ENCODE assay signal across 8 cellular contexts in genomic region chr17:19236351-19237138, GRCh38. TPM values are rescaled to one million over a fixed set of nuclear protein-coding genes. Genes with fewer than 3 reads are reported as not detected.
DNase-seq lines count a peak whose midpoint lies in the region; ATAC-seq, FAIRE-seq and TF ChIP-seq lines count a peak whose summit lies in the region.
"Not testable (repeated sequence)": the region's sequence is repeated elsewhere in the genome, so short reads cannot be mapped to it uniquely, and the experiment has no call there.

No MANE protein-coding gene starts in this region.

- TF ChIP-seq POLR2A in HCT116 (IDR thresholded peaks at IDR 0.05; ENCODE audit: borderline replicate concordance, extremely low read depth, insufficient read depth, insufficient read length); K562 (conservative IDR thresholded peaks at IDR 0.05): not testable (repeated sequence)

- H3K9me2 ChIP-seq in HCT116 (ENCODE audit: insufficient read depth); PC-9 (ENCODE audit: insufficient read depth): not testable (repeated sequence)

- in situ Hi-C loops in K562 (cut with MboI) = not testable (repeated sequence)

- H3K36me3 ChIP-seq in HCT116 (ENCODE audit: control insufficient read depth in 1 of 2, insufficient read depth in 2 of 2, low read length in 2 of 2); PC-9 (ENCODE audit: low read depth); K562 (ENCODE audit: control insufficient read depth, insufficient read depth, low read length): not testable (repeated sequence)

- TF ChIP-seq RAD21 in HCT116 (IDR thresholded peaks at IDR 0.05; ENCODE audit: low read depth); K562 (CRISPR knock-in tag; conservative IDR thresholded peaks at IDR 0.05 in 1 of 2, IDR thresholded peaks at IDR 0.05 in 1 of 2): not testable (repeated sequence)

- H4K20me1 ChIP-seq in HCT116 (ENCODE audit: insufficient read depth); K562 (replicated peaks; ENCODE audit: control insufficient read depth, insufficient read depth, low read length): not testable (repeated sequence)
- H4K20me1 ChIP-seq in PC-9 (ENCODE audit: insufficient read depth) = peaks cover 12% of the 10 kb centered on the region; the same call in 1 of the 2 replicates

- H3K4me3 ChIP-seq in HCT116 (replicated peaks in 1 of 2; ENCODE audit: low read depth in 1 of 2, low read length in 2 of 2) = peak overlapping the region in 1 of 2 experiments; percentile 99; a peak in 1 of 4 replicates
- H3K4me3 ChIP-seq in PC-9 = not testable (repeated sequence)
- H3K4me3 ChIP-seq in K562 = peak overlapping the region; percentile 84

- not testable (repeated sequence) for H3K27me3 ChIP-seq in CD4-positive, alpha-beta T cell (ENCODE audit: control insufficient read depth, insufficient read depth, low read length); HCT116 (ENCODE audit: insufficient read depth, low read length); PC-9 (ENCODE audit: insufficient read depth, low read depth); K562 (ENCODE audit: control insufficient read depth in 2 of 2, insufficient read depth in 2 of 2, low read length in 2 of 2)

- not testable (repeated sequence) for TF ChIP-seq EP300 in K562 (IDR thresholded peaks at IDR 0.05; ENCODE audit: low read length)

- peaks cover 40% of the 10 kb centered on the region for H3K79me2 ChIP-seq in HCT116 (ENCODE audit: insufficient read depth, low read length)
- H3K79me2 ChIP-seq in PC-9 (ENCODE audit: low read depth) = peaks cover 42% of the 10 kb centered on the region
- H3K79me2 ChIP-seq in K562 (ENCODE audit: control insufficient read depth, insufficient read depth, low read length) = peaks cover 23% of the 10 kb centered on the region

- POLR2A ChIA-PET in CD4-positive, alpha-beta T cell (lab: Charles Lee); HCT116 (lab: Charles Lee); PC-9 (lab: Charles Lee; ENCODE audit: unreplicated experiment); K562 (lab: Yijun Ruan, JAX): not testable (repeated sequence)

- H3K27me3 Mint-ChIP-seq in CD4-positive, alpha-beta T cell; stimulated activated memory B cell treated with anti-CD40 and anti-IgM and Interleukin-4, amounts not matched to agents 10 μg/mL and 1 μg/mL and 100 μg/mL, for 72 hours: not testable (repeated sequence)

- not testable (repeated sequence) for H3K27ac ChIP-seq in CD4-positive, alpha-beta T cell (ENCODE audit: low read depth, low read length); HCT116 (ENCODE audit: low read depth, low read length); K562 (ENCODE audit: extremely low read depth, low read depth, low read length)
- peak overlapping the region; percentile 85; the same call in 1 of the 2 replicates for H3K27ac ChIP-seq in PC-9

- FAIRE-seq in K562 (lab: Jason Lieb, UNC) = peak; percentile 32

- RAD21 ChIA-PET in HCT116 (lab: Charles Lee; ENCODE audit: low non-redundant PET in 1 of 2, low total read pairs in 2 of 2, uncharacterized antibody in 2 of 2, unreplicated experiment in 2 of 2) = not testable (repeated sequence)

- ATAC-seq in CD4-positive, alpha-beta T cell (ENCODE audit: poor library complexity) = peak; percentile 78
- ATAC-seq in GM19351 (IDR thresholded peaks at IDR 0.05; ENCODE audit: unreplicated experiment) = peak; percentile 23
- peak; percentile 65 for ATAC-seq in HCT116
- peak; percentile 18 for ATAC-seq in HG03095 (IDR thresholded peaks at IDR 0.05; ENCODE audit: unreplicated experiment)
- peak; percentile 68 for ATAC-seq in K562
- ATAC-seq in left colon = peak; percentile 53
- ATAC-seq in stimulated activated memory B cell treated with anti-CD40 and anti-IgM and Interleukin-4, amounts not matched to agents 10 μg/mL and 1 μg/mL and 100 μg/mL, for 72 hours = peak; percentile 76

- not testable (repeated sequence) for H3K9me3 Mint-ChIP-seq in CD4-positive, alpha-beta T cell; stimulated activated memory B cell treated with anti-CD40 and anti-IgM and Interleukin-4, amounts not matched to agents 10 μg/mL and 1 μg/mL and 100 μg/mL, for 72 hours

- not testable (repeated sequence) for H3K4me3 Mint-ChIP-seq in CD4-positive, alpha-beta T cell; stimulated activated memory B cell treated with anti-CD40 and anti-IgM and Interleukin-4, amounts not matched to agents 10 μg/mL and 1 μg/mL and 100 μg/mL, for 72 hours

- peaks cover 22% of the 10 kb centered on the region for H3F3A ChIP-seq in PC-9 (ENCODE audit: insufficient read depth, low read depth)

- not testable (repeated sequence) for H3K9me3 ChIP-seq in CD4-positive, alpha-beta T cell (ENCODE audit: control insufficient read depth, low read length); HCT116 (ENCODE audit: control insufficient read depth in 1 of 2, insufficient read depth in 1 of 2, low read depth in 1 of 2, low read length in 2 of 2); PC-9 (ENCODE audit: insufficient read depth, low read depth); K562 (replicated peaks; ENCODE audit: control insufficient read depth, insufficient read depth, low read depth, low read length)

- not testable (repeated sequence) for BruUV-seq in HCT116 (replicated peaks; lab: Mats Ljungman, UMichigan); K562 (replicated peaks; lab: Mats Ljungman, UMichigan)
- TSS peak; percentile 80 for BruUV-seq in PC-9 (replicated peaks; lab: Mats Ljungman, UMichigan)

- no CpG with 5 or more reads among the region's 32 CpGs for WGBS in K562 (ENCODE audit: insufficient coverage, low coverage, missing lambda C conversion rate)

- not testable (repeated sequence) for H3K4me1 Mint-ChIP-seq in CD4-positive, alpha-beta T cell (ENCODE audit: low read depth)
- peaks cover 21% of the 10 kb centered on the region for H3K4me1 Mint-ChIP-seq in stimulated activated memory B cell treated with anti-CD40 and anti-IgM and Interleukin-4, amounts not matched to agents 10 μg/mL and 1 μg/mL and 100 μg/mL, for 72 hours

- not testable (repeated sequence) for H2AFZ ChIP-seq in HCT116 (ENCODE audit: low read depth, low read length, poor library complexity, severe bottlenecking); PC-9; K562 (ENCODE audit: low read depth, low read length)

- not testable (repeated sequence) for H3K36me3 Mint-ChIP-seq in CD4-positive, alpha-beta T cell (ENCODE audit: low read depth); stimulated activated memory B cell treated with anti-CD40 and anti-IgM and Interleukin-4, amounts not matched to agents 10 μg/mL and 1 μg/mL and 100 μg/mL, for 72 hours

- H3K9ac ChIP-seq in HCT116 (ENCODE audit: low read length) = peak overlapping the region; percentile 94; the same call in 1 of the 2 replicates
- H3K9ac ChIP-seq in K562 (ENCODE audit: insufficient read depth in 1 of 2, low read depth in 2 of 2, low read length in 2 of 2) = not testable (repeated sequence)

- not testable (repeated sequence) for DNase-seq in CD4-positive, alpha-beta T cell; HCT116 (ENCODE audit: low read depth, low spot score); PC-9; K562 (ENCODE audit: extremely low read depth in 1 of 4, low spot score in 3 of 4); left colon

- not testable (repeated sequence) for H3K27ac Mint-ChIP-seq in CD4-positive, alpha-beta T cell; stimulated activated memory B cell treated with anti-CD40 and anti-IgM and Interleukin-4, amounts not matched to agents 10 μg/mL and 1 μg/mL and 100 μg/mL, for 72 hours

- CTCF ChIA-PET in CD4-positive, alpha-beta T cell (lab: Charles Lee); HCT116 (lab: Charles Lee); PC-9 (lab: Charles Lee); K562 (lab: Yijun Ruan, JAX; ENCODE audit: low intra/inter-chr PET ratio): not testable (repeated sequence)

- not testable (repeated sequence) for TF ChIP-seq CTCF in CD4-positive, alpha-beta T cell (IDR thresholded peaks at IDR 0.05); HCT116 (IDR thresholded peaks at IDR 0.05 in 2 of 3, conservative IDR thresholded peaks at IDR 0.05 in 1 of 3; ENCODE audit: borderline replicate concordance in 1 of 3, insufficient read depth in 1 of 3, low read depth in 2 of 3, low read length in 2 of 3); PC-9 (conservative IDR thresholded peaks at IDR 0.05); K562 (IDR thresholded peaks at IDR 0.05 in 2 of 3, conservative IDR thresholded peaks at IDR 0.05 in 1 of 3; ENCODE audit: insufficient read depth in 2 of 3, low read depth in 1 of 3, low read length in 3 of 3)

- peak overlapping the region; percentile 91; the same call in 1 of the 2 replicates for H3K4me2 ChIP-seq in HCT116 (ENCODE audit: low read length)
- H3K4me2 ChIP-seq in PC-9; K562 (ENCODE audit: insufficient read depth, low read length): not testable (repeated sequence)

- H3K4me1 ChIP-seq in HCT116 (ENCODE audit: control insufficient read depth in 1 of 2, insufficient read depth in 2 of 2, low read length in 2 of 2) (peaks cover 12 to 21% of the 10 kb centered on the region in 2 experiments), PC-9 (replicated peaks; ENCODE audit: insufficient read depth) (peaks cover 27% of the 10 kb centered on the region), K562 (replicated peaks in 1 of 2; ENCODE audit: control insufficient read depth in 2 of 2, insufficient read depth in 2 of 2, low read length in 2 of 2) (peaks cover 9 to 11% of the 10 kb centered on the region in 2 experiments)

- not testable (repeated sequence) for H3K9me1 ChIP-seq in K562 (ENCODE audit: control insufficient read depth, insufficient read depth, low read length)

- intact Hi-C loops in CD4-positive, alpha-beta T cell (cut with DNase I, micrococcal nuclease); HCT116 (cut with micrococcal nuclease); PC-9 (cut with micrococcal nuclease; ENCODE audit: unreplicated experiment); K562 (cut with micrococcal nuclease); left colon (cut with DNase I, micrococcal nuclease): not testable (repeated sequence)

RNA-seq across cellular contexts. Expression of gene EPN2, which starts 0.6 kb away (rescaled TPM):
- 10 to 100 TPM; 11.9 to 12.3 TPM for total RNA-seq in CD4-positive, alpha-beta T cell
- total RNA-seq in HCT116 (2021; ENCODE audit: unreplicated experiment) (73.1 TPM), PC-9 (2021) (113 TPM in 2 replicates), K562 (2014; rRNA removed) (8.7 and 8.9 TPM in 2 replicates), K562 (2014; rRNA removed; fragmentation: Illumina TruSeq; extraction: Trizol) (5.8 and 8.3 TPM in 2 replicates), K562 (2015; rRNA removed; fragmentation: Illumina TruSeq; extraction: Trizol) (6.5 and 8.7 TPM in 2 replicates), K562 (2021) (12.9 and 14.0 TPM in 2 replicates), left colon (10 to 100 TPM; 41.0 to 45.9 TPM)
- polyA plus RNA-seq in HCT116 (2012) = 40.3 and 44.9 TPM in 2 replicates
- 57.2 and 65.1 TPM in 2 replicates for total RNA-seq in K562 (2011; cell fraction: chromatin; rRNA removed; ENCODE audit: low replicate concordance)
- total RNA-seq in K562 (2011; cell fraction: nucleolus; rRNA removed) = 32.2 and 33.7 TPM in 2 replicates
- 38.0 and 45.9 TPM in 2 replicates for total RNA-seq in K562 (2011; cell fraction: nucleoplasm; rRNA removed)
- polyA plus RNA-seq in K562 (2011; rRNA removed) (8.8 and 10.4 TPM in 2 replicates), K562 (2014; fragmentation: Illumina TruSeq; extraction: Trizol) (7.4 and 9.0 TPM in 2 replicates), K562 (2014; fragmentation: Nextera tagmentation; extraction: Ambion mirVana) (1 to 10 TPM; 1.0 to 1.3 TPM), K562 (2014; rRNA removed) (9.1 and 10.3 TPM in 2 replicates)
- polyA plus RNA-seq in K562 (2011; cell fraction: cytosol; rRNA removed) = 8.6 and 15.3 TPM in 2 replicates
- 28.6 and 45.3 TPM in 2 replicates for polyA plus RNA-seq in K562 (2011; cell fraction: nucleus; rRNA removed)
- polyA plus RNA-seq in K562 (2012) = 10.2 and 10.7 TPM in 2 replicates
- polyA minus RNA-seq in K562 (2011; rRNA and poly(A)+ RNA removed) = 16.7 and 22.5 TPM in 2 replicates
- polyA minus RNA-seq in K562 (2011; cell fraction: cytosol; rRNA and poly(A)+ RNA removed) = 7.3 and 8.6 TPM in 2 replicates
- polyA minus RNA-seq in K562 (2011; cell fraction: nucleus; rRNA and poly(A)+ RNA removed) = 16.4 and 21.3 TPM in 2 replicates

Comparison
In these comparisons a context has a peak if more than half of its experiments do, and no peak if none do; other contexts are left out.
1. ATAC-seq: peak in every context shown above with its lines; median percentile 78 in CD4-positive, alpha-beta T cell; 76 in stimulated activated memory B cell treated with anti-CD40 and anti-IgM and Interleukin-4, amounts not matched to agents 10 μg/mL and 1 μg/mL and 100 μg/mL, for 72 hours; 68 in K562; 65 in HCT116; 53 in left colon; 23 in GM19351; 18 in HG03095.